In genomic region chr6:26756067-26756805, GRCh38 we compare ENCODE assay signal across 8 cellular contexts.
DNase-seq lines count a peak whose midpoint lies in the region; TF ChIP-seq lines count a peak whose summit lies in the region.
"Not testable (repeated sequence)": the region's sequence is repeated elsewhere in the genome, so short reads cannot be mapped to it uniquely, and the experiment has no call there.

No MANE protein-coding gene starts in this region.

- not testable (repeated sequence) for H2AFZ ChIP-seq in SK-N-SH (ENCODE audit: low read depth)
- peak overlapping the region; percentile 11 for H2AFZ ChIP-seq in neuronal stem cell (ENCODE audit: low read length)

- H3K9me2 ChIP-seq in SK-N-SH: not testable (repeated sequence)

- not testable (repeated sequence) for H3F3A ChIP-seq in SK-N-SH (replicated peaks; ENCODE audit: insufficient read depth)

- H3K4me2 ChIP-seq in SK-N-SH (peak overlapping the region; percentile 24; the same call in 1 of the 2 replicates), neuronal stem cell (ENCODE audit: insufficient read depth, low read length, poor library complexity, severe bottlenecking) (peak overlapping the region; percentile 54)

- not testable (repeated sequence) for H3K27me3 ChIP-seq in SK-N-SH (ENCODE audit: insufficient read depth); testis
- H3K27me3 ChIP-seq in endodermal cell (ENCODE audit: control insufficient read depth, insufficient read depth, low read length, poor library complexity, severe bottlenecking) (peaks cover 38% of the 10 kb centered on the region), iPS DF 6.9 (ENCODE audit: control insufficient read depth, insufficient read depth, low read length) (peaks cover 10% of the 10 kb centered on the region), neuronal stem cell (ENCODE audit: control insufficient read depth in 3 of 3, insufficient read depth in 3 of 3, low read depth in 1 of 3, low read length in 3 of 3) (peaks cover 3 to 23% (median 18%) of the 10 kb centered on the region in 3 experiments)

- peak overlapping the region in 1 of 2 experiments; percentile 25; a peak in 1 of 4 replicates for H3K4me3 ChIP-seq in SK-N-SH (ENCODE audit: low read depth in 2 of 2, low read length in 1 of 2)
- peak overlapping the region; percentile 82 for H3K4me3 ChIP-seq in endodermal cell (ENCODE audit: low read length)
- peak overlapping the region; percentile 69; the same call in 1 of the 2 replicates for H3K4me3 ChIP-seq in iPS DF 6.9 (ENCODE audit: low read length)
- H3K4me3 ChIP-seq in neuronal stem cell (ENCODE audit: low read length in 2 of 2): peak overlapping the region; percentile 32 to 76
- not testable (repeated sequence) for H3K4me3 ChIP-seq in testis

- H3K4me3 Mint-ChIP-seq in activated naive CD8-positive, alpha-beta T cell treated with anti-CD3 and anti-CD28 coated beads for 36 hours: peak overlapping the region; percentile 55
- peak overlapping the region; percentile 71 for H3K4me3 Mint-ChIP-seq in endodermal cell

- TF ChIP-seq POLR2A in testis (IDR thresholded peaks at IDR 0.05): not testable (repeated sequence)

- POLR2A ChIA-PET in SK-N-SH (lab: Yijun Ruan, JAX): not testable (repeated sequence)

- H3K23ac ChIP-seq in neuronal stem cell (ENCODE audit: low read depth, low read length, poor library complexity): not testable (repeated sequence)

- H2BK15ac ChIP-seq in neuronal stem cell (ENCODE audit: low read length): not testable (repeated sequence)

- H4K8ac ChIP-seq in neuronal stem cell (ENCODE audit: low read depth, low read length): not testable (repeated sequence)

- H4K20me1 ChIP-seq in SK-N-SH (ENCODE audit: insufficient read depth): not testable (repeated sequence)

- not testable (repeated sequence) for TF ChIP-seq RAD21 in SK-N-SH (IDR thresholded peaks at IDR 0.05; ENCODE audit: low read length)

- not testable (repeated sequence) for TF ChIP-seq EP300 in SK-N-SH (IDR thresholded peaks at IDR 0.05; ENCODE audit: borderline replicate concordance in 1 of 2, low read depth in 1 of 2, low read length in 1 of 2)

- intact Hi-C loops in testis (cut with DNase I; ENCODE audit: low total_unique reads): not testable (repeated sequence)

- H3K79me1 ChIP-seq in neuronal stem cell (ENCODE audit: low read depth, low read length): not testable (repeated sequence)

- H3K36me3 Mint-ChIP-seq in activated naive CD8-positive, alpha-beta T cell treated with anti-CD3 and anti-CD28 coated beads for 36 hours: peaks cover 15% of the 10 kb centered on the region
- not testable (repeated sequence) for H3K36me3 Mint-ChIP-seq in endodermal cell (ENCODE audit: low read depth)

- not testable (repeated sequence) for H3K4ac ChIP-seq in neuronal stem cell (ENCODE audit: low read length)

- not testable (repeated sequence) for H3K79me2 ChIP-seq in SK-N-SH (ENCODE audit: insufficient read depth)

- H3K9me3 ChIP-seq in SK-N-SH; endodermal cell (ENCODE audit: control insufficient read depth, low read length); iPS DF 6.9 (ENCODE audit: control insufficient read depth, insufficient read depth, low read length); neuronal stem cell (replicated peaks in 1 of 2; ENCODE audit: control insufficient read depth in 2 of 2, insufficient read depth in 1 of 2, low read depth in 1 of 2, low read length in 2 of 2); testis: not testable (repeated sequence)

- H2BK120ac ChIP-seq in neuronal stem cell (ENCODE audit: low read depth, low read length): not testable (repeated sequence)

- peaks cover 20% of the 10 kb centered on the region for H3K9me3 Mint-ChIP-seq in activated naive CD8-positive, alpha-beta T cell treated with anti-CD3 and anti-CD28 coated beads for 36 hours
- H3K9me3 Mint-ChIP-seq in endodermal cell: not testable (repeated sequence)

- H3K27me3 Mint-ChIP-seq in activated naive CD8-positive, alpha-beta T cell treated with anti-CD3 and anti-CD28 coated beads for 36 hours: peaks cover 51% of the 10 kb centered on the region
- peaks cover 47% of the 10 kb centered on the region for H3K27me3 Mint-ChIP-seq in endodermal cell (ENCODE audit: insufficient read depth)

- CTCF ChIA-PET in SK-N-SH (lab: Yijun Ruan, JAX): not testable (repeated sequence)

- H3K4me1 ChIP-seq in SK-N-SH (ENCODE audit: control insufficient read depth in 1 of 2, insufficient read depth in 2 of 2, low read depth in 1 of 2, low read length in 1 of 2); endodermal cell (ENCODE audit: control insufficient read depth, insufficient read depth, low read length); iPS DF 6.9 (ENCODE audit: control insufficient read depth, insufficient read depth, low read length); neuronal stem cell (ENCODE audit: control insufficient read depth in 2 of 2, insufficient read depth in 1 of 2, low read depth in 1 of 2, low read length in 2 of 2); testis: not testable (repeated sequence)

- DNase-seq in EL (peak; percentile 66), HT1080 (ENCODE audit: low read depth) (peak; percentile 85), endodermal cell (peak; percentile 78), neuronal stem cell (ENCODE audit: low spot score) (peak; percentile 57), testis (peak; percentile 53)
- not testable (repeated sequence) for DNase-seq in SK-N-SH; iPS DF 6.9 (ENCODE audit: low read depth, low spot score)
- DNase-seq in activated naive CD8-positive, alpha-beta T cell treated with anti-CD3 and anti-CD28 coated beads for 36 hours: peak; percentile 14

- not testable (repeated sequence) for H3K14ac ChIP-seq in neuronal stem cell (ENCODE audit: low read length)

- not testable (repeated sequence) for H3K18ac ChIP-seq in neuronal stem cell (ENCODE audit: low read length)

- TF ChIP-seq CTCF in SK-N-SH (IDR thresholded peaks at IDR 0.05); endodermal cell (conservative IDR thresholded peaks at IDR 0.05); testis (IDR thresholded peaks at IDR 0.05): not testable (repeated sequence)

- not testable (repeated sequence) for H3K27ac ChIP-seq in SK-N-SH (ENCODE audit: low read depth in 2 of 2, low read length in 1 of 2); endodermal cell (ENCODE audit: low read depth, low read length); iPS DF 6.9 (ENCODE audit: low read length); neuronal stem cell (replicated peaks; ENCODE audit: low read length); testis

- peak overlapping the region; percentile 76 for H3K27ac Mint-ChIP-seq in activated naive CD8-positive, alpha-beta T cell treated with anti-CD3 and anti-CD28 coated beads for 36 hours
- H3K27ac Mint-ChIP-seq in endodermal cell: not testable (repeated sequence)

- peaks cover 13% of the 10 kb centered on the region for H3K4me1 Mint-ChIP-seq in activated naive CD8-positive, alpha-beta T cell treated with anti-CD3 and anti-CD28 coated beads for 36 hours
- not testable (repeated sequence) for H3K4me1 Mint-ChIP-seq in endodermal cell

- not testable (repeated sequence) for H3K9ac ChIP-seq in SK-N-SH; endodermal cell (ENCODE audit: extremely low read depth, low read length, poor library complexity, severe bottlenecking); neuronal stem cell (ENCODE audit: low read depth, low read length, poor library complexity)

- not testable (repeated sequence) for H3K36me3 ChIP-seq in SK-N-SH (replicated peaks in 1 of 2; ENCODE audit: control insufficient read depth in 1 of 2, insufficient read depth in 2 of 2, low read length in 1 of 2); endodermal cell (ENCODE audit: control insufficient read depth, insufficient read depth, low read length); iPS DF 6.9 (ENCODE audit: control insufficient read depth, insufficient read depth, low read length); neuronal stem cell (replicated peaks in 1 of 2; ENCODE audit: control insufficient read depth in 2 of 2, insufficient read depth in 2 of 2, low read length in 2 of 2); testis (ENCODE audit: low read depth, missing control alignments)

- not testable (repeated sequence) for H2AK5ac ChIP-seq in neuronal stem cell (ENCODE audit: low read depth, low read length)

- WGBS in SK-N-SH (ENCODE audit: low lambda C conversion rate): 2% methylated on average over 28 of the region's 29 CpGs
- WGBS in endodermal cell (ENCODE audit: insufficient coverage in 1 of 2, insufficient read length in 1 of 2), 2 experiments: 3% methylated on average over 29 of the region's 29 CpGs; no CpG with 5 or more reads in 1 of the 2 experiments
- WGBS in iPS DF 6.9 (ENCODE audit: insufficient coverage, insufficient read length): no CpG with 5 or more reads among the region's 29 CpGs
- WGBS in neuronal stem cell (ENCODE audit: extremely low coverage in 2 of 2, insufficient read length in 2 of 2, insufficient replicate concordance in 1 of 2), 2 donors: no CpG with 5 or more reads among the region's 29 CpGs
- WGBS in testis, 2 donors: 2% methylated on average over 29 of the region's 29 CpGs

- H2BK5ac ChIP-seq in neuronal stem cell (ENCODE audit: low read length): not testable (repeated sequence)

- H2BK12ac ChIP-seq in neuronal stem cell (ENCODE audit: low read length): not testable (repeated sequence)

- not testable (repeated sequence) for H4K91ac ChIP-seq in neuronal stem cell (ENCODE audit: low read depth, low read length, poor library complexity)

TF ChIP-seq in SK-N-SH, 30 proteins besides CTCF, POLR2A, EP300 and RAD21:
- TF ChIP-seq, protein P1, sequence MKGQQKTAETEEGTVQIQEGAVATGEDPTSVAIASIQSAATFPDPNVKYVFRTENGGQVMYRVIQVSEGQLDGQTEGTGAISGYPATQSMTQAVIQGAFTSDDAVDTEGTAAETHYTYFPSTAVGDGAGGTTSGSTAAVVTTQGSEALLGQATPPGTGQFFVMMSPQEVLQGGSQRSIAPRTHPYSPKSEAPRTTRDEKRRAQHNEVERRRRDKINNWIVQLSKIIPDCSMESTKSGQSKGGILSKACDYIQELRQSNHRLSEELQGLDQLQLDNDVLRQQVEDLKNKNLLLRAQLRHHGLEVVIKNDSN (IDR thresholded peaks at IDR 0.05; ENCODE audit: borderline replicate concordance, low read depth): peak; percentile 59; the same call in 1 of the 2 replicates
TF ChIP-seq in SK-N-SH: peak in this region for 1; not testable (repeated sequence) for 29.
